Comparison of ENCODE assay signal across 19 cellular contexts in the genomic region with DNA sequence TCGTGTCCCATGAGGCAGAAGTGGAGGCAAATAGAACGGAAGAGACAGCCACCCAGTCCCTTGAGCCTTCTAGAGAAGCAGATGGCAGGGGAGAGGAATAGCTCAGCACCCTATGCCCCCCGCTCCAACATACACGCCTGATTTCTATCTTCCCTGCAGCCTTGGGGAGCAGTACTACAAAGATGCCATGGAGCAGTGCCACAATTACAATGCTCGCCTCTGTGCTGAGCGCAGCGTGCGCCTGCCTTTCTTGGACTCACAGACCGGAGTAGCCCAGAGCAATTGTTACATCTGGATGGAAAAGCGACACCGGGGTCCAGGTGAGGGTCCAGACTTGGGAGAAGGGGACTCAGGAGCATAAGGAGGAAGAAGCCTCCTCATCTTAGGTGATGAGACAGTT. TPM values are rescaled to one million over a fixed set of nuclear protein-coding genes. Genes with fewer than 3 reads are reported as not detected.
"Had no signal": no experiment of that assay in that cellular context is flagged by ENCODE, and none has a peak within 500 bp of the region (broad histone marks: within the 10 kb centered on the region; RNA-seq: fewer than 3 reads in every experiment).

No MANE protein-coding gene starts in this region.

- H3K4me3 Mint-ChIP-seq: nephron progenitor cell; stimulated activated naive CD8-positive, alpha-beta T cell treated with anti-CD3 and anti-CD28 coated beads, Interleukin-15, amount 100 ng/mL, for 72 hours had no signal

- H3K9me3 Mint-ChIP-seq: nephron progenitor cell; stimulated activated naive CD8-positive, alpha-beta T cell treated with anti-CD3 and anti-CD28 coated beads, Interleukin-15, amount 100 ng/mL, for 72 hours had no signal

- H3K4me3 ChIP-seq: cardiac muscle cell, esophagus muscularis mucosa, left lung, prostate gland, skin epidermis had no signal

- DNase-seq: activated CD4-positive, alpha-beta T cell treated with anti-CD3 and anti-CD28 coated beads for 1 hour; activated CD4-positive, alpha-beta T cell treated with anti-CD3 and anti-CD28 coated beads, Interleukin-2, amount 50 U/mL, for 4 hours; hippocampal formation; left lung; mammary epithelial cell; nephron progenitor cell; occipital lobe; stimulated activated CD4-positive, alpha-beta T cell treated with anti-CD3 and anti-CD28 coated beads, Interleukin-15, amount 100 ng/mL, for 24 hours; stimulated activated CD4-positive, alpha-beta T cell treated with anti-CD3 and anti-CD28 coated beads, Interleukin-4, amount 100 ng/mL, for 1 hour; stimulated activated naive CD8-positive, alpha-beta T cell treated with anti-CD3 and anti-CD28 coated beads, Interleukin-15, amount 100 ng/mL, for 72 hours; T-helper 1 cell had no signal

- H3K27ac ChIP-seq: cardiac muscle cell, esophagus muscularis mucosa, left lung, prostate gland, skin epidermis, VCaP had no signal

- H3K9me3 ChIP-seq: esophagus muscularis mucosa, left lung, prostate gland had no signal

- H3K27me3 ChIP-seq: cardiac muscle cell, esophagus muscularis mucosa, left lung had no signal

- ATAC-seq: left lung; right cardiac atrium; SK-N-SH treated with all-trans-retinoic acid at 6 μM for 48 hours; stimulated activated naive CD8-positive, alpha-beta T cell treated with anti-CD3 and anti-CD28 coated beads, Interleukin-15, amount 100 ng/mL, for 72 hours had no signal

- H3K27me3 Mint-ChIP-seq: stimulated activated naive CD8-positive, alpha-beta T cell treated with anti-CD3 and anti-CD28 coated beads, Interleukin-15, amount 100 ng/mL, for 72 hours had no signal

RNA-seq across cellular contexts. Expression of a gene that starts 14.3 kb away (rescaled TPM):
- total RNA-seq: mammary epithelial cell had no signal
- polyA plus RNA-seq: keratinocyte had no signal
